Comparison of ENCODE assay signal across 10 cellular contexts in the genomic region with DNA sequence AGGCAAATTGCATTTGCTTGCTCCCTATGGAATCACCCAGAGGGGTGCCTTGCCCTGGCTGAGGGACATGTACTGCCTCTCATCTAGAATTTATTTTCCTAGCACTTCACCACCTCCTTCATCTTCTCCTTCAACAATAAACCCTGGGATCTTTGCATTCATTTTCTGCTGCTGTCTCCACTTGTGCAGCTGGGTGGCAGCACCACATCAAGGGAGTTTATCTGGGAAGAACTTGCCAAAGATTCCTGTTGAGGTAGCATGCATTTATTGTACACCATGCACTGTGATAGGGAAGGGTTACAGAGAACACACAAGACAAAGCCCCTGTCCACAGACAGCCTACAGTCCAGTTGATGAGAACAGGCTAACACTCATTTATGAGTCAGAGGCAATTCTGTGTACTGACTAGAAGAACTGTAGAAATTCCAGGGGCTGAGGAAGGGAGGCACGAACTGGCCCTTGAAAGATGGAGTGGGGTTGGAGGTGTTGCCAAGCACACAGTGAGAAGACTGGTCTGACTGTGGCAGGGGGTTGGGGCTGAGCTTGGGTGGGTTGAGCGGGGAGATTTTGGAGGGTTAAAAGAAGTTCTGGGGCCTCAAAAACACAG. TPM values are rescaled to one million over a fixed set of nuclear protein-coding genes. Genes with fewer than 3 reads are reported as not detected.
DNase-seq lines count a peak whose midpoint lies in the region; ATAC-seq and TF ChIP-seq lines count a peak whose summit lies in the region.
"Had no signal": no experiment of that assay in that cellular context is flagged by ENCODE, and none has a peak within 500 bp of the region (broad histone marks: within the 10 kb centered on the region; RNA-seq: fewer than 3 reads in every experiment).

No MANE protein-coding gene starts in this region.

- DNase-seq in ACHN (peak; percentile 44), GM13977 (ENCODE audit: low spot score) (no peak), RPMI8226 (peak; percentile 11), fibroblast of mammary gland (ENCODE audit: low read depth) (peak; percentile 45), prostate gland (ENCODE audit: low spot score) (no peak)

- no peaks in the 10 kb centered on the region for H3K9me3 ChIP-seq in prostate gland

- H3K27ac ChIP-seq in prostate gland: no peak overlapping the region

- ATAC-seq in HG02970 (IDR thresholded peaks at IDR 0.05; ENCODE audit: low FRiP score, unreplicated experiment) (no peak), GM21528 (IDR thresholded peaks at IDR 0.05; ENCODE audit: low FRiP score, unreplicated experiment) (no peak), GM21786 (IDR thresholded peaks at IDR 0.05; ENCODE audit: unreplicated experiment) (no peak)

- no peak for TF ChIP-seq POLR2A in prostate gland (IDR thresholded peaks at IDR 0.05)

- in situ Hi-C loops in ACHN (cut with HindIII; ENCODE audit: low pct_ligation_motif_present, low pct_unique_long_range_greater_than_20kb, low sequenced_read_pairs) (no loop called here), GM13977 (cut with MboI; ENCODE audit: low pct_unique_long_range_greater_than_20kb, low sequenced_read_pairs, unreplicated experiment) (no loop called here)

- peaks cover 0 to 10% of the 10 kb centered on the region in 2 donors for H3K36me3 ChIP-seq in prostate gland

- TF ChIP-seq CTCF in GM13977 (IDR thresholded peaks at IDR 0.05; ENCODE audit: extremely low read depth, insufficient read depth, missing control alignments): peak; percentile 56
- TF ChIP-seq CTCF in fibroblast of mammary gland (conservative IDR thresholded peaks at IDR 0.05; ENCODE audit: control insufficient read depth, insufficient read depth, low read depth, low read length): peak; percentile 60
- peak in 3 of 4 experiments; percentile 40 to 58 (median 51) for TF ChIP-seq CTCF in prostate gland (IDR thresholded peaks at IDR 0.05)

- no peaks in the 10 kb centered on the region for H3K4me1 ChIP-seq in prostate gland (replicated peaks)

- no peak overlapping the region for H3K4me3 ChIP-seq in fibroblast of mammary gland (ENCODE audit: control insufficient read depth, low read depth, low read length)
- H3K4me3 ChIP-seq in prostate gland: no peak overlapping the region

- H3K27me3 ChIP-seq in prostate gland (replicated peaks; ENCODE audit: insufficient read depth): no peaks in the 10 kb centered on the region

- intact Hi-C loops in prostate gland (cut with DNase I): no loop called here

- 89% methylated on average over 2 of the region's 2 CpGs for WGBS in prostate gland

RNA-seq across cellular contexts. Expression of a gene that starts 17.5 kb away (rescaled TPM):
- total RNA-seq in prostate gland: not detected
- total RNA-seq: glomerular endothelial cell, temporal lobe had no signal

RNA-seq across cellular contexts. Expression of a gene that starts 30.0 kb away (rescaled TPM):
- total RNA-seq in prostate gland: 100 to 1,000 TPM; 277 to 282 TPM

RNA-seq across cellular contexts. Expression of a gene that starts 56.5 kb away (rescaled TPM):
- total RNA-seq in prostate gland: 10 to 100 TPM; 35.2 to 36.9 TPM

Comparison
In these comparisons a context has a peak if more than half of its experiments do, and no peak if none do; other contexts are left out.
1. DNase-seq: peak in ACHN (single experiment), RPMI8226 (single experiment) and fibroblast of mammary gland (single experiment); none in GM13977 (single experiment) and prostate gland (single experiment).
2. Peak in every context shown above with its lines, with median percentiles within 50 percentile points of each other: CTCF ChIP-seq.